In the genomic region with DNA sequence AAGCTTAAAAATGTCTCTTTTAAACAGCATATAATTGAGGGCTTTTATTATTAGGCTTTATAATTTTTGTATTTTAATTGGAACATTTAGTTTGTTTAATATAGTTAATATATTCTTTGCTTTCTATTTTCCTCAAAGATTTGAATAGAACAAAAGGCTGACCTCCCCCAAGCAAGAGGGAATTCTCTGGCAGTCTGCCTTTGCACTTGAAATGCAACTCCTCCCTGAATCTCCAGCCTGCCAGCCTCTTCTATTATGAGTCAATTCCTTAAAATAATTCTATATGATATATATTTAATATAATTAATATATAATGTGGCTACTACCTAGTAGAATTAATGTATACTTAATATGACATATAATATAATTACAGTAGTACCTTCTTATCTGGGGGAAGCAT, we compare ENCODE assay signal across 1 cellular context.
TF ChIP-seq lines count a peak whose summit lies in the region.

No MANE protein-coding gene starts in this region.

TF ChIP-seq in endothelial cell of umbilical vein, 7 proteins besides CTCF, POLR2A, EP300 and RAD21:
- no peak for TF ChIP-seq MYC (IDR thresholded peaks at IDR 0.05; ENCODE audit: low read depth, low read length)
- no peak for TF ChIP-seq MAX (IDR thresholded peaks at IDR 0.05; ENCODE audit: insufficient read depth, insufficient read length)
- TF ChIP-seq GATA2 (IDR thresholded peaks at IDR 0.05; ENCODE audit: insufficient read depth, insufficient read length, low read depth, low read length) = no peak
- TF ChIP-seq JUN (IDR thresholded peaks at IDR 0.05; ENCODE audit: borderline replicate concordance, insufficient read depth, insufficient read length, low read depth) = no peak
- no peak for TF ChIP-seq FOS (IDR thresholded peaks at IDR 0.05; ENCODE audit: borderline replicate concordance, insufficient read depth, low read length)
- TF ChIP-seq EZH2 (IDR thresholded peaks at IDR 0.05; ENCODE audit: borderline replicate concordance, low read depth, low read length, severe bottlenecking) = no peak
- no peak for TF ChIP-seq POLR2AphosphoS5 (IDR thresholded peaks at IDR 0.05; ENCODE audit: insufficient read depth, low read depth, low read length)
